ENCODE assay signal across 1 cellular context in the genomic region with DNA sequence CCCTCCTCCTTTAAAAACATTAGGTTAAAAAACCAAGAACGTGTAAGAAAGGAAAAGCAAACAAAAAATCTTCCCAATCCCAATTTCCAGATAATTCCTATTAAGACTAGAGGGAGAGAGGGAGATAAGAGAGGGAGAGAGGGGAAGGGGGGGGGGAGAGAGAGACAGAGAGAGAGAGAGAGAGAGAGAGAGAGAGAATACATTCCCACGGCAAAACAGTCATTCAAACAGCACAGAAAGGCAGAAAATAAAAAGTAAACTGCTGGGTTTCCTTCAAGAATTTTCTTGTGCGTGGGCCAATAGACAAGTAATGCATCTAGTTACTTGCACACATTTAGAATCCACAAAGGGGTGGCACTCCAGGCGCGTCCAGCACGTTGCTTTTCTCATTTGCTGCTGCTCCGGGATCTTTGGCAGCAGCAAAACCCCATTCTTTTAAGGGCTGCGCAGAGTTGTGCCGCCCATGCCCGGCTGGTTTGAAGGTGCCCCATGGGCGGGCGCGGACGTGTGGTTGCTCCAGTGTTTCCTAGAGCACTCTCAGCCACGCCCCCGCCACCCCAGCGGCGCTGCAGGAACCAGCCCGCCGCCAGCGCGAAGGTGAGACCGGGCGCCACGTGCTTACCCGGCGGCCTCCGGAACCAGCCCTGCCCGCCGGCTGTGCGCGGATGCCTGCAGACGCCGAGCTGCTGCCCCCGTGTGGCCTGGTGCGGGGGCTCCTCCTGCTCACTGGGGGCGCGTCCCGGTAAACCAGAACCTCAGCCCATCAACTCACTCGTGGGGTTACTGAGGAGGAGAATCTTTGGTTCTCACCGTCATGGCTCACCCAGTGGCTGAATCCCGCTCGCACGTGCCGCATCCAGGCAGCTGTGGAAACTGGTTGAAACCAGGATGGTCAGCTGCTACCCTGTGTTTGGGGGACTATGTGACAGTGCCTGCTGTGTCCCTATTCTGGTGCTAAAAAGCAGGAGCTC.
A peak's percentile ranks its signal among the peaks of the same experiment; 100 is the strongest.
TF ChIP-seq lines count a peak whose summit lies in the region.

No MANE protein-coding gene starts in this region.

TF ChIP-seq in HepG2, 621 proteins besides CTCF, POLR2A, EP300 and RAD21 (continued from another document):
- TF ChIP-seq, protein P1, sequence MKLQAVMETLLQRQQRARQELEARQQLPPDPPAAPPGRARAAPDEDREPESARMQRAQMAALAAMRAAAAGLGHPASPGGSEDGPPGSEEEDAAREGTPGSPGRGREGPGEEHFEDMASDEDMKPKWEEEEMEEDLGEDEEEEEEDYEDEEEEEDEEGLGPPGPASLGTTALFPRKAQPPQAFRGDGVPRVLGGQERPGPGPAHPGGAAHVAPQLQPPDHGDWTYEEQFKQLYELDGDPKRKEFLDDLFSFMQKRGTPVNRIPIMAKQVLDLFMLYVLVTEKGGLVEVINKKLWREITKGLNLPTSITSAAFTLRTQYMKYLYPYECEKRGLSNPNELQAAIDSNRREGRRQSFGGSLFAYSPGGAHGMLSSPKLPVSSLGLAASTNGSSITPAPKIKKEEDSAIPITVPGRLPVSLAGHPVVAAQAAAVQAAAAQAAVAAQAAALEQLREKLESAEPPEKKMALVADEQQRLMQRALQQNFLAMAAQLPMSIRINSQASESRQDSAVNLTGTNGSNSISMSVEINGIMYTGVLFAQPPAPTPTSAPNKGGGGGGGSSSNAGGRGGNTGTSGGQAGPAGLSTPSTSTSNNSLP (IDR thresholded peaks at IDR 0.05; ENCODE audit: low read depth, low read length), result no peak
- TF ChIP-seq CBX2 (IDR thresholded peaks at IDR 0.05; ENCODE audit: low read depth, low read length), result no peak
- peak; percentile 99 for TF ChIP-seq CBX2 (CRISPR knock-in tag; IDR thresholded peaks at IDR 0.05; ENCODE audit: low read depth)
- no peak for TF ChIP-seq ZNF292 (CRISPR knock-in tag; IDR thresholded peaks at IDR 0.05; ENCODE audit: borderline replicate concordance, low read depth)
- TF ChIP-seq, protein P2, sequence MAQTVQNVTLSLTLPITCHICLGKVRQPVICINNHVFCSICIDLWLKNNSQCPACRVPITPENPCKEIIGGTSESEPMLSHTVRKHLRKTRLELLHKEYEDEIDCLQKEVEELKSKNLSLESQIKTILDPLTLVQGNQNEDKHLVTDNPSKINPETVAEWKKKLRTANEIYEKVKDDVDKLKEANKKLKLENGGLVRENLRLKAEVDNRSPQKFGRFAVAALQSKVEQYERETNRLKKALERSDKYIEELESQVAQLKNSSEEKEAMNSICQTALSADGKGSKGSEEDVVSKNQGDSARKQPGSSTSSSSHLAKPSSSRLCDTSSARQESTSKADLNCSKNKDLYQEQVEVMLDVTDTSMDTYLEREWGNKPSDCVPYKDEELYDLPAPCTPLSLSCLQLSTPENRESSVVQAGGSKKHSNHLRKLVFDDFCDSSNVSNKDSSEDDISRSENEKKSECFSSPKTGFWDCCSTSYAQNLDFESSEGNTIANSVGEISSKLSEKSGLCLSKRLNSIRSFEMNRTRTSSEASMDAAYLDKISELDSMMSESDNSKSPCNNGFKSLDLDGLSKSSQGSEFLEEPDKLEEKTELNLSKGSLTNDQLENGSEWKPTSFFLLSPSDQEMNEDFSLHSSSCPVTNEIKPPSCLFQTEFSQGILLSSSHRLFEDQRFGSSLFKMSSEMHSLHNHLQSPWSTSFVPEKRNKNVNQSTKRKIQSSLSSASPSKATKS (CRISPR knock-in tag; IDR thresholded peaks at IDR 0.05), result peak; percentile 84; the same call in 1 of the 2 replicates
- TF ChIP-seq SP4 (CRISPR knock-in tag; IDR thresholded peaks at IDR 0.05), result peak; percentile 91
- no peak for TF ChIP-seq TCF7 (IDR thresholded peaks at IDR 0.05; ENCODE audit: low read depth)
